In genomic region chr12:131911851-131912525, GRCh38 we compare ENCODE assay signal across 17 cellular contexts. TPM values are rescaled to one million over a fixed set of nuclear protein-coding genes. Genes with fewer than 3 reads are reported as not detected.
A peak's percentile ranks its signal among the peaks of the same experiment; 100 is the strongest.
DNase-seq lines count a peak whose midpoint lies in the region; ATAC-seq and TF ChIP-seq lines count a peak whose summit lies in the region.
"Had no signal": no experiment of that assay in that cellular context is flagged by ENCODE, and none has a peak within 500 bp of the region (broad histone marks: within the 10 kb centered on the region; RNA-seq: fewer than 3 reads in every experiment).

No MANE protein-coding gene starts in this region.

- intact Hi-C loops in esophagus muscularis mucosa (cut with DNase I), result no loop called here

- peak overlapping the region; percentile 91 for H3K4me2 ChIP-seq in BLaER1
- H3K4me2 ChIP-seq in trophoblast cell (ENCODE audit: low read length), result no peak overlapping the region

- H3K27ac ChIP-seq in BLaER1 (peak overlapping the region; percentile 51; the same call in 1 of the 2 replicates), esophagus muscularis mucosa (replicated peaks in 1 of 4) (peak overlapping the region; percentile 24 to 68 (median 57)), trophoblast cell (ENCODE audit: low read depth, low read length) (no peak overlapping the region)

- no peak overlapping the region for H3K23ac ChIP-seq in trophoblast cell (ENCODE audit: low read length)

- no peak overlapping the region for H2BK12ac ChIP-seq in trophoblast cell (ENCODE audit: low read length)

- no peaks in the 10 kb centered on the region for H3K27me3 ChIP-seq in BLaER1
- H3K27me3 ChIP-seq in esophagus muscularis mucosa, result no peaks in the 10 kb centered on the region
- H3K27me3 ChIP-seq in trophoblast cell (ENCODE audit: insufficient read depth, low read length), result no peaks in the 10 kb centered on the region
- H3K27me3 ChIP-seq: ovary had no signal

- no peak overlapping the region for H3K18ac ChIP-seq in trophoblast cell (ENCODE audit: low read length)

- no peak for TF ChIP-seq CTCF in esophagus muscularis mucosa (IDR thresholded peaks at IDR 0.05)

- no peaks in the 10 kb centered on the region for H3K79me2 ChIP-seq in trophoblast cell (ENCODE audit: control insufficient read depth, insufficient read depth, low read length, poor library complexity)

- no peak overlapping the region for H2BK120ac ChIP-seq in trophoblast cell (ENCODE audit: insufficient read depth, low read length, poor library complexity)

- H4K20me1 ChIP-seq in BLaER1, result peaks cover 96% of the 10 kb centered on the region

- TF ChIP-seq POLR2A in esophagus muscularis mucosa (IDR thresholded peaks at IDR 0.05; ENCODE audit: low read depth), result no peak

- H2AK5ac ChIP-seq in trophoblast cell (ENCODE audit: low read length), result no peak overlapping the region

- no peak overlapping the region for H3K4ac ChIP-seq in trophoblast cell (ENCODE audit: low read depth, low read length)

- DNase-seq in esophagus muscularis mucosa (ENCODE audit: extremely low spot score) (no peak), trophoblast cell (no peak), HUDEP-2 (lab: John Stamatoyannopoulos, UW; ENCODE audit: unreplicated experiment in 76 of 76) (no peak), NCI-H1092 treated with DMSO at 0.1 percent for 48 hours (lab: John Stamatoyannopoulos, UW) (no peak), RPMI8226 (no peak)
- DNase-seq: activated CD4-positive, alpha-beta T cell treated with anti-CD3 and anti-CD28 coated beads, Interleukin-2, amount 50 U/mL, for 48 hours; activated T-cell treated with anti-CD3 and anti-CD28 coated beads, Interleukin-2, amount 50 U/mL, for 24 hours; glutamatergic neuron; NCI-H187 treated with DMSO at 0.1 percent for 48 hours; NCI-H510A treated with DMSO at 0.1 percent for 48 hours; stimulated activated CD4-positive, alpha-beta T cell treated with anti-CD3 and anti-CD28 coated beads, Interleukin-12 subunit alpha, Interleukin-12 subunit beta, amount 100 ng/mL, for 4 hours; stimulated activated naive CD8-positive, alpha-beta T cell treated with anti-CD3 and anti-CD28 coated beads, Interleukin-15, amount 100 ng/mL, for 72 hours had no signal

- no peak overlapping the region for H2AFZ ChIP-seq in trophoblast cell (ENCODE audit: insufficient read depth, low read length, poor library complexity)

- H3K14ac ChIP-seq in trophoblast cell (ENCODE audit: low read length), result no peak overlapping the region

- ATAC-seq in SK-N-SH treated with all-trans-retinoic acid at 6 μM for 48 hours, result peak; percentile 34
- no peak for ATAC-seq in HG02588 (IDR thresholded peaks at IDR 0.05; ENCODE audit: unreplicated experiment)
- ATAC-seq: activated naive CD4-positive, alpha-beta T cell treated with anti-CD3 and anti-CD28 coated beads, Interleukin-2, amount 50 U/mL, for 72 hours; stimulated activated naive CD8-positive, alpha-beta T cell treated with anti-CD3 and anti-CD28 coated beads, Interleukin-15, amount 100 ng/mL, for 72 hours had no signal

- 75% methylated on average over 23 of the region's 23 CpGs for WGBS in esophagus muscularis mucosa
- no CpG with 5 or more reads among the region's 23 CpGs for WGBS in trophoblast cell (ENCODE audit: extremely low coverage, insufficient coverage, insufficient read length)

- H3K4me3 ChIP-seq in BLaER1 (no peak overlapping the region), esophagus muscularis mucosa (no peak overlapping the region), trophoblast cell (ENCODE audit: low read depth, low read length) (no peak overlapping the region)
- H3K4me3 ChIP-seq: ovary had no signal

- H3K79me1 ChIP-seq in trophoblast cell (ENCODE audit: low read length), result no peaks in the 10 kb centered on the region

- no peak overlapping the region for H4K8ac ChIP-seq in trophoblast cell (ENCODE audit: low read depth, low read length)

- H3K9ac ChIP-seq in BLaER1 (peak overlapping the region; percentile 29; the same call in 1 of the 2 replicates), trophoblast cell (ENCODE audit: low read length) (no peak overlapping the region)

- peaks cover 95% of the 10 kb centered on the region for H3K36me3 ChIP-seq in BLaER1
- peaks cover 76 to 100% (median 99%) of the 10 kb centered on the region in 4 donors for H3K36me3 ChIP-seq in esophagus muscularis mucosa
- peaks cover 94 to 95% of the 10 kb centered on the region in 2 experiments for H3K36me3 ChIP-seq in trophoblast cell (ENCODE audit: control insufficient read depth in 1 of 2, insufficient read depth in 2 of 2, low read length in 2 of 2)

- H3K4me1 ChIP-seq in BLaER1, result peaks cover 50% of the 10 kb centered on the region
- peaks cover 16 to 22% (median 19%) of the 10 kb centered on the region in 4 donors for H3K4me1 ChIP-seq in esophagus muscularis mucosa
- no peaks in the 10 kb centered on the region for H3K4me1 ChIP-seq in trophoblast cell (ENCODE audit: control insufficient read depth in 1 of 2, insufficient read depth in 2 of 2, low read length in 2 of 2)

- peak overlapping the region; percentile 22 for H4K12ac ChIP-seq in trophoblast cell (ENCODE audit: low read depth, low read length)

- no peak overlapping the region for H4K91ac ChIP-seq in trophoblast cell (ENCODE audit: low read depth, low read length)

- TF ChIP-seq EP300 in esophagus muscularis mucosa (IDR thresholded peaks at IDR 0.05), result no peak

- H2BK5ac ChIP-seq in trophoblast cell (ENCODE audit: low read depth, low read length, poor library complexity), result no peak overlapping the region

- H3K9me3 ChIP-seq in BLaER1 (no peaks in the 10 kb centered on the region), esophagus muscularis mucosa (no peaks in the 10 kb centered on the region), trophoblast cell (ENCODE audit: insufficient read depth, low read depth, low read length) (peaks cover 3% of the 10 kb centered on the region)
- H3K9me3 ChIP-seq: ovary had no signal

TF ChIP-seq in SK-N-SH treated with all-trans-retinoic acid at 6 μM for 48 hours, 23 proteins besides CTCF, POLR2A, EP300 and RAD21 (continues in another document):
- TF ChIP-seq ZNF8 (CRISPR knock-in tag; IDR thresholded peaks at IDR 0.05) (no peak), ZFP30 (CRISPR knock-in tag; IDR thresholded peaks at IDR 0.05) (no peak), ZFP3 (CRISPR knock-in tag; IDR thresholded peaks at IDR 0.05) (no peak), PPARA (CRISPR knock-in tag; IDR thresholded peaks at IDR 0.05; ENCODE audit: borderline replicate concordance) (no peak), ARNTL (CRISPR knock-in tag; IDR thresholded peaks at IDR 0.05; ENCODE audit: borderline replicate concordance, low read depth) (no peak), SNAI2 (CRISPR knock-in tag; IDR thresholded peaks at IDR 0.05) (no peak), RARB (CRISPR knock-in tag; IDR thresholded peaks at IDR 0.05) (no peak), ESRRG (CRISPR knock-in tag; IDR thresholded peaks at IDR 0.05) (no peak), CSRNP3 (CRISPR knock-in tag; IDR thresholded peaks at IDR 0.05) (no peak), BACH2 (CRISPR knock-in tag; IDR thresholded peaks at IDR 0.05; ENCODE audit: borderline replicate concordance) (no peak), TSHZ2 (CRISPR knock-in tag; IDR thresholded peaks at IDR 0.05) (no peak)

RNA-seq across cellular contexts. Expression of gene PUS1, which starts 17.1 kb away (rescaled TPM):
- 10 to 100 TPM; 14.7 to 23.3 (median 19.5) TPM for total RNA-seq in esophagus muscularis mucosa
- polyA plus RNA-seq in trophoblast cell (2013), result 33.0 and 33.3 TPM in 2 replicates

RNA-seq across cellular contexts. Expression of gene ULK1, which starts 17.6 kb away (rescaled TPM):
- total RNA-seq in esophagus muscularis mucosa, result 10 to 100 TPM; 18.4 to 37.5 (median 26.9) TPM
- polyA plus RNA-seq in trophoblast cell (2013), result 74.0 and 74.9 TPM in 2 replicates

RNA-seq across cellular contexts. Expression of gene EP400, which starts 37.8 kb away (rescaled TPM):
- 10 to 100 TPM; 16.9 to 31.1 (median 22.4) TPM for total RNA-seq in esophagus muscularis mucosa
- polyA plus RNA-seq in trophoblast cell (2013), result 25.4 and 26.9 TPM in 2 replicates
